Comparison of ENCODE assay signal across 12 cellular contexts in genomic region chr10:48493083-48493871, GRCh38.
A peak's percentile ranks its signal among the peaks of the same experiment; 100 is the strongest.
DNase-seq lines count a peak whose midpoint lies in the region; ATAC-seq and TF ChIP-seq lines count a peak whose summit lies in the region.
"Had no signal": no experiment of that assay in that cellular context is flagged by ENCODE, and none has a peak within 500 bp of the region (broad histone marks: within the 10 kb centered on the region; RNA-seq: fewer than 3 reads in every experiment).

No MANE protein-coding gene starts in this region.

- intact Hi-C loops in natural killer cell (cut with micrococcal nuclease), result no loop called here

- no peak overlapping the region for H3K27ac ChIP-seq in foreskin keratinocyte

- peaks cover 4% of the 10 kb centered on the region for H3K4me1 ChIP-seq in foreskin keratinocyte
- H3K4me1 ChIP-seq: HAP-1 had no signal

- peak; percentile 9 for DNase-seq in natural killer cell
- no peak for DNase-seq in natural killer cell treated with Interleukin-12 subunit alpha and Interleukin-12 subunit beta and Interleukin-15 and Interleukin-18, amount 100 ng/mL, for 72 hours (ENCODE audit: low spot score)
- peak; percentile 71 for DNase-seq in OCI-M1 (lab: John Stamatoyannopoulos, UW)
- DNase-seq in foreskin keratinocyte, result peak; percentile 31 to 62
- no peak for DNase-seq in glutamatergic neuron
- DNase-seq: activated T-cell treated with anti-CD3 and anti-CD28 coated beads, Interleukin-2, amount 50 U/mL, for 4 hours; occipital lobe had no signal

- H3K27ac Mint-ChIP-seq in natural killer cell, result no peak overlapping the region
- no peak overlapping the region for H3K27ac Mint-ChIP-seq in natural killer cell treated with Interleukin-12 subunit alpha and Interleukin-12 subunit beta and Interleukin-15 and Interleukin-18, amount 100 ng/mL, for 72 hours
- no peak overlapping the region for H3K27ac Mint-ChIP-seq in glutamatergic neuron (ENCODE audit: unreplicated experiment)

- H3K27me3 ChIP-seq in foreskin keratinocyte, result peaks cover 9% of the 10 kb centered on the region

- H3K4me1 Mint-ChIP-seq in natural killer cell (peaks cover 18% of the 10 kb centered on the region in 2 donors), glutamatergic neuron (ENCODE audit: low read depth, unreplicated experiment) (peaks cover 23% of the 10 kb centered on the region)
- H3K4me1 Mint-ChIP-seq in natural killer cell treated with Interleukin-12 subunit alpha and Interleukin-12 subunit beta and Interleukin-15 and Interleukin-18, amount 100 ng/mL, for 72 hours (ENCODE audit: low read depth in 2 of 2), result peaks cover 9 to 18% of the 10 kb centered on the region in 2 donors

- H3K36me3 Mint-ChIP-seq in natural killer cell, result no peaks in the 10 kb centered on the region
- H3K36me3 Mint-ChIP-seq in natural killer cell treated with Interleukin-12 subunit alpha and Interleukin-12 subunit beta and Interleukin-15 and Interleukin-18, amount 100 ng/mL, for 72 hours, result no peaks in the 10 kb centered on the region
- H3K36me3 Mint-ChIP-seq in glutamatergic neuron (ENCODE audit: unreplicated experiment), result no peaks in the 10 kb centered on the region
- H3K36me3 Mint-ChIP-seq: CD4-positive, CD25-positive, alpha-beta regulatory T cell had no signal

- no peak for TF ChIP-seq CTCF in natural killer cell (IDR thresholded peaks at IDR 0.05)
- no peak for TF ChIP-seq CTCF in foreskin keratinocyte (conservative IDR thresholded peaks at IDR 0.05)
- TF ChIP-seq CTCF in glutamatergic neuron (IDR thresholded peaks at IDR 0.05; ENCODE audit: partially characterized antibody, unreplicated experiment), result no peak

- no peaks in the 10 kb centered on the region for H3K9me3 Mint-ChIP-seq in natural killer cell
- H3K9me3 Mint-ChIP-seq in natural killer cell treated with Interleukin-12 subunit alpha and Interleukin-12 subunit beta and Interleukin-15 and Interleukin-18, amount 100 ng/mL, for 72 hours, result no peaks in the 10 kb centered on the region
- H3K9me3 Mint-ChIP-seq in glutamatergic neuron (ENCODE audit: unreplicated experiment), result peaks cover 7% of the 10 kb centered on the region
- H3K9me3 Mint-ChIP-seq: activated T-cell treated with anti-CD3 and anti-CD28 coated beads, Interleukin-2, amount 50 U/mL, for 4 hours; CD4-positive, CD25-positive, alpha-beta regulatory T cell had no signal

- H3K27me3 Mint-ChIP-seq in natural killer cell (ENCODE audit: low read depth in 2 of 2) (peaks cover 12 to 18% of the 10 kb centered on the region in 2 donors), glutamatergic neuron (ENCODE audit: unreplicated experiment) (peaks cover 7% of the 10 kb centered on the region)
- H3K27me3 Mint-ChIP-seq in natural killer cell treated with Interleukin-12 subunit alpha and Interleukin-12 subunit beta and Interleukin-15 and Interleukin-18, amount 100 ng/mL, for 72 hours, result peaks cover 23 to 32% of the 10 kb centered on the region in 2 donors

- H3K4me3 Mint-ChIP-seq in natural killer cell (no peak overlapping the region), glutamatergic neuron (ENCODE audit: unreplicated experiment) (no peak overlapping the region)
- no peak overlapping the region for H3K4me3 Mint-ChIP-seq in natural killer cell treated with Interleukin-12 subunit alpha and Interleukin-12 subunit beta and Interleukin-15 and Interleukin-18, amount 100 ng/mL, for 72 hours
- H3K4me3 Mint-ChIP-seq: activated T-cell treated with anti-CD3 and anti-CD28 coated beads, Interleukin-2, amount 50 U/mL, for 4 hours had no signal

- ATAC-seq in natural killer cell (peak in 1 of 3 donors; percentile 39), foreskin keratinocyte (peak; percentile 56), HG02870 (IDR thresholded peaks at IDR 0.05; ENCODE audit: unreplicated experiment) (no peak), HG02763 (IDR thresholded peaks at IDR 0.05; ENCODE audit: unreplicated experiment) (no peak), HG03432 (IDR thresholded peaks at IDR 0.05; ENCODE audit: unreplicated experiment) (no peak)
- no peak for ATAC-seq in natural killer cell treated with Interleukin-12 subunit alpha and Interleukin-12 subunit beta and Interleukin-15 and Interleukin-18, amount 100 ng/mL, for 72 hours

Comparison
In these comparisons a context has a peak if more than half of its experiments do, and no peak if none do; other contexts are left out.
1. DNase-seq: peak in natural killer cell (single experiment), OCI-M1 (single experiment) and foreskin keratinocyte (2 of 2); none in natural killer cell treated with Interleukin-12 subunit alpha and Interleukin-12 subunit beta and Interleukin-15 and Interleukin-18, amount 100 ng/mL, for 72 hours (single experiment) and glutamatergic neuron (single experiment).